Comparison of ENCODE assay signal across 8 cellular contexts in genomic region chr15:31326729-31327673, GRCh38. TPM values are rescaled to one million over a fixed set of nuclear protein-coding genes. Genes with fewer than 3 reads are reported as not detected.
DNase-seq lines count a peak whose midpoint lies in the region; ATAC-seq and TF ChIP-seq lines count a peak whose summit lies in the region.

KLF13 (plus strand) TSS chr15:31326835; CDS start chr15:31327213, 378 bp downstream.

- intact Hi-C loops in left colon (cut with DNase I, micrococcal nuclease): no loop called here

- peak; percentile 52 for ATAC-seq in HG03342 (IDR thresholded peaks at IDR 0.05; ENCODE audit: unreplicated experiment)
- ATAC-seq in central memory CD8-positive, alpha-beta T cell (replicated peaks; ENCODE audit: extremely low read depth, poor library complexity, severe bottlenecking): peak; percentile 59
- peak; percentile 27 for ATAC-seq in left colon

- no peaks in the 10 kb centered on the region for H3K27me3 Mint-ChIP-seq in T-helper 2 cell treated with Interferon-gamma antibody and Interleukin-4, amounts not matched to agents 5 μg/mL and 100 μg/mL, for 36 hours (ENCODE audit: low read depth)
- no peaks in the 10 kb centered on the region for H3K27me3 Mint-ChIP-seq in central memory CD8-positive, alpha-beta T cell

- H3K9me3 Mint-ChIP-seq in T-helper 2 cell treated with Interferon-gamma antibody and Interleukin-4, amounts not matched to agents 5 μg/mL and 100 μg/mL, for 36 hours: no peaks in the 10 kb centered on the region
- H3K9me3 Mint-ChIP-seq in central memory CD8-positive, alpha-beta T cell: no peaks in the 10 kb centered on the region

- H3K36me3 Mint-ChIP-seq in T-helper 2 cell treated with Interferon-gamma antibody and Interleukin-4, amounts not matched to agents 5 μg/mL and 100 μg/mL, for 36 hours (ENCODE audit: low read depth): peaks cover 41% of the 10 kb centered on the region
- H3K36me3 Mint-ChIP-seq in central memory CD8-positive, alpha-beta T cell (ENCODE audit: insufficient read depth): peaks cover 39% of the 10 kb centered on the region

- H3K4me1 Mint-ChIP-seq in T-helper 2 cell treated with Interferon-gamma antibody and Interleukin-4, amounts not matched to agents 5 μg/mL and 100 μg/mL, for 36 hours (ENCODE audit: low read depth): peaks cover 48% of the 10 kb centered on the region
- peaks cover 52% of the 10 kb centered on the region for H3K4me1 Mint-ChIP-seq in central memory CD8-positive, alpha-beta T cell

- DNase-seq in AG09309 (ENCODE audit: low read depth) (no peak), left colon (peak in 1 of 2 donors; percentile 79), NCI-H1694 (lab: John Stamatoyannopoulos, UW) (no peak)
- no peak for DNase-seq in T-helper 2 cell treated with Interferon-gamma antibody and Interleukin-4, amounts not matched to agents 5 μg/mL and 100 μg/mL, for 36 hours (ENCODE audit: low spot score)
- no peak for DNase-seq in central memory CD8-positive, alpha-beta T cell (ENCODE audit: low spot score in 2 of 2)
- peak; percentile 69 to 71 for DNase-seq in stimulated activated CD4-positive, alpha-beta T cell treated with anti-CD3 and anti-CD28 coated beads, Interleukin-2, amount 100 ng/mL, for 24 hours

- H3K4me3 Mint-ChIP-seq in T-helper 2 cell treated with Interferon-gamma antibody and Interleukin-4, amounts not matched to agents 5 μg/mL and 100 μg/mL, for 36 hours: peak within 1 kb of the TSS; percentile 70
- H3K4me3 Mint-ChIP-seq in central memory CD8-positive, alpha-beta T cell: peak within 1 kb of the TSS; percentile 100

- no peak for TF ChIP-seq CTCF in AG09309 (IDR thresholded peaks at IDR 0.05; ENCODE audit: control insufficient read depth, insufficient read depth, low read depth, low read length, missing control alignments)

- H3K27ac Mint-ChIP-seq in T-helper 2 cell treated with Interferon-gamma antibody and Interleukin-4, amounts not matched to agents 5 μg/mL and 100 μg/mL, for 36 hours: peak within 1 kb of the TSS; percentile 81
- H3K27ac Mint-ChIP-seq in central memory CD8-positive, alpha-beta T cell (ENCODE audit: low read depth): peak within 1 kb of the TSS; percentile 95

- peak within 1 kb of the TSS; percentile 67 for H3K4me3 ChIP-seq in AG09309 (ENCODE audit: control insufficient read depth, low read depth, low read length)

- peak; percentile 34 for TF ChIP-seq POLR2A in GM19193 (IDR thresholded peaks at IDR 0.05; ENCODE audit: extremely low read depth, insufficient read depth, insufficient read length)

RNA-seq across cellular contexts. Expression of gene KLF13, which starts in this region (rescaled TPM):
- 100 to 1,000 TPM in 1 of 2 donors, 10 to 100 TPM in 1; 36.8 to 103 TPM for total RNA-seq in left colon

Comparison
In these comparisons a context has a peak if more than half of its experiments do, and no peak if none do; other contexts are left out.
1. DNase-seq: peak in stimulated activated CD4-positive, alpha-beta T cell treated with anti-CD3 and anti-CD28 coated beads, Interleukin-2, amount 100 ng/mL, for 24 hours (2 of 2); none in AG09309 (single experiment), T-helper 2 cell treated with Interferon-gamma antibody and Interleukin-4, amounts not matched to agents 5 μg/mL and 100 μg/mL, for 36 hours (single experiment), central memory CD8-positive, alpha-beta T cell (0 of 2) and NCI-H1694 (single experiment).
2. Peak in every context shown above with its lines, with median percentiles within 50 percentile points of each other: ATAC-seq.